Comparison of ENCODE assay signal across 8 cellular contexts in genomic region chr5:53008751-53009150, GRCh38.
DNase-seq lines count a peak whose midpoint lies in the region; ATAC-seq and TF ChIP-seq lines count a peak whose summit lies in the region.
"Had no signal": no experiment of that assay in that cellular context is flagged by ENCODE, and none has a peak within 500 bp of the region (broad histone marks: within the 10 kb centered on the region; RNA-seq: fewer than 3 reads in every experiment).

No MANE protein-coding gene starts in this region.

- H3K4me3 Mint-ChIP-seq in memory B cell = no peak overlapping the region

- no peaks in the 10 kb centered on the region for H3K4me1 Mint-ChIP-seq in memory B cell

- no peaks in the 10 kb centered on the region for H3K36me3 Mint-ChIP-seq in memory B cell

- no peak overlapping the region for H3K27ac ChIP-seq in WERI-Rb-1
- H3K27ac ChIP-seq: Peyer's patch had no signal

- H3K4me3 ChIP-seq in WERI-Rb-1 (ENCODE audit: low read depth, low read length) = no peak overlapping the region
- H3K4me3 ChIP-seq: Peyer's patch had no signal

- H3K9me3 ChIP-seq in WERI-Rb-1 (ENCODE audit: severe bottlenecking) = no peaks in the 10 kb centered on the region
- H3K9me3 ChIP-seq: Peyer's patch had no signal

- no peak overlapping the region for H3K27ac Mint-ChIP-seq in memory B cell

- TF ChIP-seq CTCF in WERI-Rb-1 (IDR thresholded peaks at IDR 0.05; ENCODE audit: low read depth, low read length) = no peak

- ATAC-seq in GM19025 (IDR thresholded peaks at IDR 0.05; ENCODE audit: low read depth, unreplicated experiment) (peak; percentile 89), HG02763 (IDR thresholded peaks at IDR 0.05; ENCODE audit: unreplicated experiment) (peak; percentile 92), memory B cell (ENCODE audit: low read depth) (peak; percentile 24)

- DNase-seq in OCI-M1 (lab: John Stamatoyannopoulos, UW) (peak; percentile 18), memory B cell (ENCODE audit: low spot score in 2 of 2) (no peak), NCI-H1048 (lab: John Stamatoyannopoulos, UW) (no peak), NOMO-1 treated with dmso at 0.1 percent for 144 hours (lab: John Stamatoyannopoulos, UW; ENCODE audit: unreplicated experiment) (no peak), WERI-Rb-1 (no peak)

- peaks cover 2% of the 10 kb centered on the region for H3K27me3 Mint-ChIP-seq in memory B cell

- H3K27me3 ChIP-seq in WERI-Rb-1 (ENCODE audit: insufficient read depth, low read depth, severe bottlenecking) = no peaks in the 10 kb centered on the region
- H3K27me3 ChIP-seq: Peyer's patch had no signal

- no peaks in the 10 kb centered on the region for H3K9me3 Mint-ChIP-seq in memory B cell

- no peaks in the 10 kb centered on the region for H3K36me3 ChIP-seq in WERI-Rb-1
- H3K36me3 ChIP-seq: Peyer's patch had no signal

Comparison
In these comparisons a context has a peak if more than half of its experiments do, and no peak if none do; other contexts are left out.
1. ATAC-seq: peak in every context shown above with its lines; median percentile 92 in HG02763; 89 in GM19025; 24 in memory B cell.